20 cellular contexts compared by ENCODE assay signal in genomic region chr5:160894-161540, GRCh38. TPM values are rescaled to one million over a fixed set of nuclear protein-coding genes. Genes with fewer than 3 reads are reported as not detected.
"Had no signal": no experiment of that assay in that cellular context is flagged by ENCODE, and none has a peak within 500 bp of the region (broad histone marks: within the 10 kb centered on the region; RNA-seq: fewer than 3 reads in every experiment).

No MANE protein-coding gene starts in this region.

- H3K27ac Mint-ChIP-seq: activated naive CD8-positive, alpha-beta T cell treated with anti-CD3 and anti-CD28 coated beads, Interleukin-2, amount 50 U/mL, for 24 hours; mesothelial cell of epicardium had no signal

- H3K4me3 Mint-ChIP-seq: activated naive CD8-positive, alpha-beta T cell treated with anti-CD3 and anti-CD28 coated beads, Interleukin-2, amount 50 U/mL, for 24 hours; activated T-cell treated with anti-CD3 and anti-CD28 coated beads, Interleukin-2, amount 50 U/mL, for 4 hours; mesothelial cell of epicardium; naive B cell had no signal

- H3K9me3 Mint-ChIP-seq: activated naive CD8-positive, alpha-beta T cell treated with anti-CD3 and anti-CD28 coated beads, Interleukin-2, amount 50 U/mL, for 24 hours; activated T-cell treated with anti-CD3 and anti-CD28 coated beads, Interleukin-2, amount 50 U/mL, for 4 hours; mesothelial cell of epicardium had no signal

- DNase-seq: activated CD4-positive, CD25-positive, alpha-beta regulatory T cell; activated naive CD8-positive, alpha-beta T cell treated with anti-CD3 and anti-CD28 coated beads, Interleukin-2, amount 50 U/mL, for 24 hours; activated T-cell treated with anti-CD3 and anti-CD28 coated beads, Interleukin-2, amount 50 U/mL, for 4 hours; cortex of kidney; effector CD8-positive, alpha-beta T cell; kidney; left ventricle myocardium superior; naive B cell; nucleus accumbens; stimulated activated CD4-positive, alpha-beta T cell treated with anti-CD3 and anti-CD28 coated beads, Interleukin-12 subunit alpha, Interleukin-12 subunit beta, amount 100 ng/mL, for 4 hours; stimulated activated CD4-positive, alpha-beta T cell treated with anti-CD3 and anti-CD28 coated beads, Interleukin-2, amount 100 ng/mL, for 48 hours; stimulated activated naive CD4-positive, alpha-beta T cell treated with Interleukin-2 at 50 U/mL for 16 hours; T-helper 2 cell had no signal

- H3K4me1 ChIP-seq: psoas muscle, suprapubic skin, upper lobe of left lung had no signal

- H3K36me3 Mint-ChIP-seq: naive B cell had no signal

- H3K4me3 ChIP-seq: cardiac muscle cell, psoas muscle, suprapubic skin, upper lobe of left lung had no signal

- H3K36me3 ChIP-seq: cardiac muscle cell, suprapubic skin, upper lobe of left lung had no signal

- H3K9me3 ChIP-seq: psoas muscle, suprapubic skin, upper lobe of left lung had no signal

- H3K4me1 Mint-ChIP-seq: mesothelial cell of epicardium, naive B cell had no signal

- H3K27me3 Mint-ChIP-seq: activated naive CD8-positive, alpha-beta T cell treated with anti-CD3 and anti-CD28 coated beads, Interleukin-2, amount 50 U/mL, for 24 hours had no signal

- H3K27ac ChIP-seq: cardiac muscle cell, psoas muscle, suprapubic skin, upper lobe of left lung had no signal

- H3K27me3 ChIP-seq: cardiac muscle cell, upper lobe of left lung had no signal

RNA-seq across cellular contexts. Expression of gene LRRC14B, which starts 30.3 kb away (rescaled TPM):
- total RNA-seq: fibroblast of lung, kidney, sciatic nerve, suprapubic skin, upper lobe of left lung had no signal
- polyA plus RNA-seq: fibroblast of lung had no signal
